Comparison of ENCODE assay signal across 9 cellular contexts in genomic region chr7:22672892-22673637, GRCh38. TPM values are rescaled to one million over a fixed set of nuclear protein-coding genes. Genes with fewer than 3 reads are reported as not detected.
DNase-seq lines count a peak whose midpoint lies in the region; ATAC-seq and TF ChIP-seq lines count a peak whose summit lies in the region.
"Had no signal": no experiment of that assay in that cellular context is flagged by ENCODE, and none has a peak within 500 bp of the region (broad histone marks: within the 10 kb centered on the region; RNA-seq: fewer than 3 reads in every experiment).

No MANE protein-coding gene starts in this region.

- H3K27ac Mint-ChIP-seq in activated CD4-positive, alpha-beta memory T cell treated with anti-CD3 and anti-CD28 coated beads, Interleukin-2, amount 10 ng/mL, durations not matched to agents 7 days and 5 days: peak overlapping the region; percentile 42
- H3K27ac Mint-ChIP-seq in activated CD4-positive, alpha-beta memory T cell treated with anti-CD3 and anti-CD28 coated beads for 36 hours: no peak overlapping the region

- H3K36me3 ChIP-seq in OCI-LY3 (replicated peaks; ENCODE audit: low read depth, low read length): peaks cover 44% of the 10 kb centered on the region
- no peaks in the 10 kb centered on the region for H3K36me3 ChIP-seq in body of pancreas (replicated peaks in 1 of 2; ENCODE audit: insufficient read depth in 1 of 2, low read depth in 2 of 2)
- H3K36me3 ChIP-seq in Peyer's patch: no peaks in the 10 kb centered on the region

- POLR2A ChIA-PET in activated CD4-positive, alpha-beta memory T cell treated with anti-CD3 and anti-CD28 coated beads, Interleukin-2, amount 10 ng/mL, durations not matched to agents 7 days and 5 days (lab: Charles Lee): interaction anchor here (0.8 to 3.3 kb wide), 5 partner anchors 12 to 109 kb away, joined by 3 to 10 read pairs (median 4); no protein-coding TSS in a partner anchor
- POLR2A ChIA-PET in activated CD4-positive, alpha-beta memory T cell treated with anti-CD3 and anti-CD28 coated beads for 36 hours (lab: Charles Lee): interaction anchor here (1.4 kb wide), 1 partner anchor 28 kb away, joined by 3 read pairs; no protein-coding TSS in a partner anchor

- WGBS in body of pancreas, 2 donors: 42 to 50% methylated on average over 6 of the region's 6 CpGs

- H2AFZ ChIP-seq in OCI-LY3 (ENCODE audit: low read depth, low read length): no peak overlapping the region
- H2AFZ ChIP-seq: parathyroid adenoma had no signal

- H4K20me1 ChIP-seq in OCI-LY3 (ENCODE audit: insufficient read depth, low read length): peaks cover 85% of the 10 kb centered on the region

- intact Hi-C loops in activated CD4-positive, alpha-beta memory T cell treated with anti-CD3 and anti-CD28 coated beads for 36 hours (cut with micrococcal nuclease): no loop called here
- intact Hi-C loops in body of pancreas (cut with DNase I): no loop called here

- peaks cover 100% of the 10 kb centered on the region for H3K79me2 ChIP-seq in OCI-LY3 (ENCODE audit: low read length)
- H3K79me2 ChIP-seq: parathyroid adenoma had no signal

- no peaks in the 10 kb centered on the region for H3K27me3 ChIP-seq in OCI-LY3 (ENCODE audit: low read depth, low read length)
- no peaks in the 10 kb centered on the region for H3K27me3 ChIP-seq in body of pancreas
- no peaks in the 10 kb centered on the region for H3K27me3 ChIP-seq in Peyer's patch

- H3K9me3 Mint-ChIP-seq in activated CD4-positive, alpha-beta memory T cell treated with anti-CD3 and anti-CD28 coated beads, Interleukin-2, amount 10 ng/mL, durations not matched to agents 7 days and 5 days: peaks cover 10% of the 10 kb centered on the region
- no peaks in the 10 kb centered on the region for H3K9me3 Mint-ChIP-seq in activated CD4-positive, alpha-beta memory T cell treated with anti-CD3 and anti-CD28 coated beads for 36 hours

- H3K27ac ChIP-seq in OCI-LY3 (ENCODE audit: low read length) (peak overlapping the region; percentile 73), body of pancreas (no peak overlapping the region), Peyer's patch (peak overlapping the region in 1 of 4 donors; percentile 14)
- H3K27ac ChIP-seq: parathyroid adenoma had no signal

- H3K4me1 ChIP-seq in OCI-LY3 (ENCODE audit: low read length) (peaks cover 74% of the 10 kb centered on the region), body of pancreas (no peaks in the 10 kb centered on the region), Peyer's patch (no peaks in the 10 kb centered on the region)
- H3K4me1 ChIP-seq: parathyroid adenoma had no signal

- TF ChIP-seq CTCF in OCI-LY3 (IDR thresholded peaks at IDR 0.05; ENCODE audit: low read depth, low read length): no peak
- no peak for TF ChIP-seq CTCF in body of pancreas (IDR thresholded peaks at IDR 0.05)
- TF ChIP-seq CTCF in Peyer's patch (IDR thresholded peaks at IDR 0.05): no peak

- no peak for DNase-seq in activated CD4-positive, alpha-beta memory T cell treated with anti-CD3 and anti-CD28 coated beads, Interleukin-2, amount 10 ng/mL, durations not matched to agents 7 days and 5 days
- no peak for DNase-seq in activated CD4-positive, alpha-beta memory T cell treated with anti-CD3 and anti-CD28 coated beads for 36 hours
- peak; percentile 55 for DNase-seq in smooth muscle cell of the brain vasculature (ENCODE audit: low read depth, low spot score)
- no peak for DNase-seq in body of pancreas
- DNase-seq in Peyer's patch: no peak
- no peak for DNase-seq in cortex of kidney (lab: John Stamatoyannopoulos, UW)

- H3K4me2 ChIP-seq in OCI-LY3 (ENCODE audit: low read length): peak overlapping the region; percentile 73

- H3K9ac ChIP-seq in OCI-LY3 (ENCODE audit: low read length): peak overlapping the region; percentile 50
- H3K9ac ChIP-seq: parathyroid adenoma had no signal

- no peak for TF ChIP-seq POLR2A in body of pancreas (IDR thresholded peaks at IDR 0.05)
- TF ChIP-seq POLR2A in Peyer's patch (IDR thresholded peaks at IDR 0.05): no peak

- peaks cover 22% of the 10 kb centered on the region for H3K36me3 Mint-ChIP-seq in activated CD4-positive, alpha-beta memory T cell treated with anti-CD3 and anti-CD28 coated beads, Interleukin-2, amount 10 ng/mL, durations not matched to agents 7 days and 5 days (ENCODE audit: low read depth)
- no peaks in the 10 kb centered on the region for H3K36me3 Mint-ChIP-seq in activated CD4-positive, alpha-beta memory T cell treated with anti-CD3 and anti-CD28 coated beads for 36 hours

- CTCF ChIA-PET in activated CD4-positive, alpha-beta memory T cell treated with anti-CD3 and anti-CD28 coated beads, Interleukin-2, amount 10 ng/mL, durations not matched to agents 7 days and 5 days (lab: Charles Lee): interaction anchor here (0.8 to 2.1 kb wide), 5 partner anchors 17 to 112 kb away, joined by 3 to 11 read pairs (median 5); partner anchors contain the start of gene IL6
- CTCF ChIA-PET in activated CD4-positive, alpha-beta memory T cell treated with anti-CD3 and anti-CD28 coated beads for 36 hours (lab: Charles Lee): no interaction called here

- ATAC-seq in HG02884 (IDR thresholded peaks at IDR 0.05; ENCODE audit: unreplicated experiment) (peak; percentile 67), body of pancreas (no peak)

- H3K9me3 ChIP-seq in OCI-LY3 (ENCODE audit: insufficient read depth, low read length) (no peaks in the 10 kb centered on the region), body of pancreas (no peaks in the 10 kb centered on the region), Peyer's patch (no peaks in the 10 kb centered on the region)

- H3K4me3 Mint-ChIP-seq in activated CD4-positive, alpha-beta memory T cell treated with anti-CD3 and anti-CD28 coated beads, Interleukin-2, amount 10 ng/mL, durations not matched to agents 7 days and 5 days: no peak overlapping the region
- no peak overlapping the region for H3K4me3 Mint-ChIP-seq in activated CD4-positive, alpha-beta memory T cell treated with anti-CD3 and anti-CD28 coated beads for 36 hours

- peaks cover 3% of the 10 kb centered on the region for H3K27me3 Mint-ChIP-seq in activated CD4-positive, alpha-beta memory T cell treated with anti-CD3 and anti-CD28 coated beads, Interleukin-2, amount 10 ng/mL, durations not matched to agents 7 days and 5 days
- H3K27me3 Mint-ChIP-seq in activated CD4-positive, alpha-beta memory T cell treated with anti-CD3 and anti-CD28 coated beads for 36 hours: peaks cover under 1% of the 10 kb centered on the region

- peaks cover 71% of the 10 kb centered on the region for H3K4me1 Mint-ChIP-seq in activated CD4-positive, alpha-beta memory T cell treated with anti-CD3 and anti-CD28 coated beads, Interleukin-2, amount 10 ng/mL, durations not matched to agents 7 days and 5 days
- peaks cover 60% of the 10 kb centered on the region for H3K4me1 Mint-ChIP-seq in activated CD4-positive, alpha-beta memory T cell treated with anti-CD3 and anti-CD28 coated beads for 36 hours (ENCODE audit: low read depth)

- H3K4me3 ChIP-seq in OCI-LY3 (ENCODE audit: low read length): peak overlapping the region; percentile 56
- H3K4me3 ChIP-seq in body of pancreas: no peak overlapping the region
- H3K4me3 ChIP-seq in Peyer's patch: no peak overlapping the region

RNA-seq across cellular contexts. Expression of gene IL6, which starts 53.9 kb away (rescaled TPM):
- total RNA-seq in activated CD4-positive, alpha-beta memory T cell treated with anti-CD3 and anti-CD28 coated beads, Interleukin-2, amount 10 ng/mL, durations not matched to agents 7 days and 5 days: under 1 TPM; 0.40 to 0.53 TPM
- 1 to 10 TPM; 1.9 to 2.2 TPM for total RNA-seq in activated CD4-positive, alpha-beta memory T cell treated with anti-CD3 and anti-CD28 coated beads for 36 hours
- total RNA-seq in body of pancreas: 1 to 10 TPM in 1 of 2 donors, under 1 TPM in 1; 0.99 to 2.9 TPM
- total RNA-seq in Peyer's patch: 1 to 10 TPM in 1 of 4 donors, under 1 TPM in 1, not detected in 2; 0.94 to 5.0 TPM
